In the genomic region with DNA sequence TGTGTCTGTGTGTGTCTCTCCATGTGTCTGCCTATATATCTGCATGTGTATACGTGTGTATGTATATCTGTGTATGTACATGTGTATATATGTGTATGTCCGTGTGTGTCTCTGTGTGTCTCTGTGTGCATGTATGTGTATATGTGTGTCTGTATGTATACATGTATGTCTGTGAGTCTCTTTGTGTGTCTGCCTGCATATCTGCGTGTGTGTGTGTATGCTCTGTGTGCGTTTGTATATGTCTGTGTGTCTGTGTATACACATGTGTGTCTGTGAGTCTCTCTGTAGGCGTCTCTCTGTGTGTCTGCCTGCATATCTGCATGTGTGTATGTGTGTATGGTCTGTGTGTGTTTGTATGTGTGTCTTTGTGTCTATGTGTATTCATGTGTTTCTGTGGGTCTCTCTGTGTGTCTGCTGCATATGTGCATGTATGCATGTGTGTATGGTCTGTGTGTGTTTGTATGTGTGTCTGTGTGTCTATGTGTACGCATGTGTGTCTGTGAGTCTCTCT, we compare ENCODE assay signal across 13 cellular contexts. TPM values are rescaled to one million over a fixed set of nuclear protein-coding genes. Genes with fewer than 3 reads are reported as not detected.
DNase-seq lines count a peak whose midpoint lies in the region; ATAC-seq and TF ChIP-seq lines count a peak whose summit lies in the region.
"Had no signal": no experiment of that assay in that cellular context is flagged by ENCODE, and none has a peak within 500 bp of the region (broad histone marks: within the 10 kb centered on the region; RNA-seq: fewer than 3 reads in every experiment).

No MANE protein-coding gene starts in this region.

- no peaks in the 10 kb centered on the region for H3K36me3 Mint-ChIP-seq in activated CD4-positive, alpha-beta T cell treated with anti-CD3 and anti-CD28 coated beads, Interleukin-2, amount 10 ng/mL, durations not matched to agents 7 days and 5 days (ENCODE audit: low read depth)
- no peaks in the 10 kb centered on the region for H3K36me3 Mint-ChIP-seq in activated naive CD8-positive, alpha-beta T cell treated with anti-CD3 and anti-CD28 coated beads for 36 hours

- H3K9me3 ChIP-seq in subcutaneous abdominal adipose tissue (ENCODE audit: control insufficient read depth in 5 of 5, low read length in 5 of 5) (no peaks in the 10 kb centered on the region), mucosa of descending colon (no peaks in the 10 kb centered on the region)
- H3K9me3 ChIP-seq: neutrophil, SJSA1 had no signal

- CTCF ChIA-PET in activated CD4-positive, alpha-beta T cell treated with anti-CD3 and anti-CD28 coated beads, Interleukin-2, amount 10 ng/mL, durations not matched to agents 7 days and 5 days (lab: Charles Lee) = interaction anchor here (0.5 to 1.1 kb wide), 3 partner anchors 25 to 382 kb away, joined by 3 read pairs; no protein-coding TSS in a partner anchor

- H3K27ac ChIP-seq in subcutaneous abdominal adipose tissue (ENCODE audit: low read depth, low read length) = peak overlapping the region; percentile 80
- H3K27ac ChIP-seq: neutrophil had no signal

- no peaks in the 10 kb centered on the region for H3K9me3 Mint-ChIP-seq in activated CD4-positive, alpha-beta T cell treated with anti-CD3 and anti-CD28 coated beads, Interleukin-2, amount 10 ng/mL, durations not matched to agents 7 days and 5 days
- H3K9me3 Mint-ChIP-seq in activated naive CD8-positive, alpha-beta T cell treated with anti-CD3 and anti-CD28 coated beads for 36 hours = no peaks in the 10 kb centered on the region

- peak overlapping the region; percentile 1 for H3K4me3 Mint-ChIP-seq in activated CD4-positive, alpha-beta T cell treated with anti-CD3 and anti-CD28 coated beads, Interleukin-2, amount 10 ng/mL, durations not matched to agents 7 days and 5 days
- H3K4me3 Mint-ChIP-seq in activated naive CD8-positive, alpha-beta T cell treated with anti-CD3 and anti-CD28 coated beads for 36 hours = no peak overlapping the region

- intact Hi-C loops in mucosa of descending colon (cut with DNase I, micrococcal nuclease) = no loop called here

- ATAC-seq in GM21447 (IDR thresholded peaks at IDR 0.05; ENCODE audit: unreplicated experiment) (no peak), mucosa of descending colon (no peak)

- H3K36me3 ChIP-seq in subcutaneous abdominal adipose tissue (ENCODE audit: control insufficient read depth in 5 of 5, insufficient read depth in 5 of 5, low read length in 5 of 5) (no peaks in the 10 kb centered on the region), mucosa of descending colon (ENCODE audit: low read depth) (no peaks in the 10 kb centered on the region)
- H3K36me3 ChIP-seq: neutrophil, SJSA1 had no signal

- POLR2A ChIA-PET in activated CD4-positive, alpha-beta T cell treated with anti-CD3 and anti-CD28 coated beads, Interleukin-2, amount 10 ng/mL, durations not matched to agents 7 days and 5 days (lab: Charles Lee) = interaction anchor here (0.6 to 4.2 kb wide), 2 partner anchors 24 to 323 kb away, joined by 3 to 46 read pairs; partner anchors contain the start of gene KLF6

- no peak for TF ChIP-seq CTCF in mucosa of descending colon (IDR thresholded peaks at IDR 0.05)

- peaks cover 13 to 80% (median 61%) of the 10 kb centered on the region in 5 donors for H3K4me1 ChIP-seq in subcutaneous abdominal adipose tissue (ENCODE audit: control insufficient read depth in 5 of 5, insufficient read depth in 5 of 5, low read length in 5 of 5)
- H3K4me1 ChIP-seq in mucosa of descending colon (ENCODE audit: low read depth) = peaks cover 61% of the 10 kb centered on the region

- no peak for DNase-seq in activated CD4-positive, alpha-beta T cell treated with anti-CD3 and anti-CD28 coated beads, Interleukin-2, amount 10 ng/mL, durations not matched to agents 7 days and 5 days
- no peak for DNase-seq in activated CD4-positive, alpha-beta T cell treated with anti-CD3 and anti-CD28 coated beads, Interleukin-2, amount 50 U/mL, for 1 hour
- no peak for DNase-seq in activated naive CD8-positive, alpha-beta T cell treated with anti-CD3 and anti-CD28 coated beads for 36 hours
- DNase-seq in kidney tubule cell (ENCODE audit: low spot score) (peak; percentile 29), mucosa of descending colon (no peak), NCI-H146 (lab: John Stamatoyannopoulos, UW) (no peak)
- DNase-seq: activated CD4-positive, alpha-beta T cell treated with anti-CD3 and anti-CD28 coated beads, Interleukin-2, amount 50 U/mL, for 48 hours; hypothalamus; NCI-H2171 treated with DMSO at 0.1 percent for 48 hours had no signal

- H3K9ac ChIP-seq in subcutaneous abdominal adipose tissue (ENCODE audit: low read length in 5 of 5) = no peak overlapping the region

- no peaks in the 10 kb centered on the region for H3K27me3 Mint-ChIP-seq in activated CD4-positive, alpha-beta T cell treated with anti-CD3 and anti-CD28 coated beads, Interleukin-2, amount 10 ng/mL, durations not matched to agents 7 days and 5 days
- no peaks in the 10 kb centered on the region for H3K27me3 Mint-ChIP-seq in activated naive CD8-positive, alpha-beta T cell treated with anti-CD3 and anti-CD28 coated beads for 36 hours

- H3K4me3 ChIP-seq in subcutaneous abdominal adipose tissue (ENCODE audit: low read depth in 1 of 5, low read length in 5 of 5) (no peak overlapping the region), mucosa of descending colon (no peak overlapping the region)
- H3K4me3 ChIP-seq: SJSA1 had no signal

- no peaks in the 10 kb centered on the region for H3K27me3 ChIP-seq in subcutaneous abdominal adipose tissue (ENCODE audit: control insufficient read depth in 5 of 5, insufficient read depth in 4 of 5, low read length in 5 of 5)
- H3K27me3 ChIP-seq: neutrophil, SJSA1 had no signal

- H3K4me1 Mint-ChIP-seq in activated CD4-positive, alpha-beta T cell treated with anti-CD3 and anti-CD28 coated beads, Interleukin-2, amount 10 ng/mL, durations not matched to agents 7 days and 5 days = peaks cover 79% of the 10 kb centered on the region
- H3K4me1 Mint-ChIP-seq in activated naive CD8-positive, alpha-beta T cell treated with anti-CD3 and anti-CD28 coated beads for 36 hours = peaks cover 66% of the 10 kb centered on the region

- H3K27ac Mint-ChIP-seq in activated CD4-positive, alpha-beta T cell treated with anti-CD3 and anti-CD28 coated beads, Interleukin-2, amount 10 ng/mL, durations not matched to agents 7 days and 5 days = peak overlapping the region; percentile 95
- H3K27ac Mint-ChIP-seq in activated naive CD8-positive, alpha-beta T cell treated with anti-CD3 and anti-CD28 coated beads for 36 hours = peak overlapping the region; percentile 98

RNA-seq across cellular contexts. Expression of gene KLF6, which starts 23.7 kb away (rescaled TPM):
- total RNA-seq in activated CD4-positive, alpha-beta T cell treated with anti-CD3 and anti-CD28 coated beads, Interleukin-2, amount 10 ng/mL, durations not matched to agents 7 days and 5 days = 100 to 1,000 TPM; 155 to 167 TPM
- 100 to 1,000 TPM; 117 to 125 TPM for total RNA-seq in activated naive CD8-positive, alpha-beta T cell treated with anti-CD3 and anti-CD28 coated beads for 36 hours
- 100 to 1,000 TPM; 270 to 371 (median 331) TPM for total RNA-seq in mucosa of descending colon
